ENCODE assay signal across 27 cellular contexts in the genomic region with DNA sequence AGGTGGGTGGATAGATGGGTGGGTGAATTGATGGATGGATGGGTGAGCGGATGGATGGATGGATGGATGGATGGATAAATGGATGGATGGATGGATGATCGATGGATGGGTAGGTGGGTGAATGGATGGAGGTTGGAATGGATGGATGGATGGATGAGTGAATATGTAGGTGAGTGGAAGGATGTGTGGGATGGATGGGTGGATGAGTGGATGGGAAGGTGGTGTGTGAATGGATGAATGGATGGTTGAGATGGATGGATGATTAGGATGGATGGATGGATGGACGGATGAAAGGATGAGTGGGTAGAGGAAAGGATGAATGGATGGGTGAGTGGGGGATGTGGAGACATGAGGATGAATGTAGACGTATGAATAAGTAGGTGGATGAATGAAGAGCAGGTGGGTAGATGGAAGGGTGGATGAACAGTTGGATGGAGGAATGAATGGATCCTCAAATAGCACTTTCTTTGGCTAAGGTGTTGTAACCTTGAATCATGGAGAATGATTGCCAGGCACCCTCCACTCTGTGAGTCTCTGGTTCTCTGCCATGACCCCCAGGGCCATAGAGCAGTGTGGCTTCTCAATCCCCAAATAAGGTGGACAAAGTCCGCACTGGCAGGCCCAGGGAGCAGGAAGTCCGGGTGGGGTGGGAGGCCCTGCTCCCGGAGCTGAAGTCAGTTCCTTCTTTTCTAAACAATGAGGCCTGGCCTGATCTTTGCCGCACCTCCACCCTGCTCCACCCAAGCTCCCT. TPM values are rescaled to one million over a fixed set of nuclear protein-coding genes. Genes with fewer than 3 reads are reported as not detected.
DNase-seq lines count a peak whose midpoint lies in the region; TF ChIP-seq lines count a peak whose summit lies in the region.
"Had no signal": no experiment of that assay in that cellular context is flagged by ENCODE, and none has a peak within 500 bp of the region (broad histone marks: within the 10 kb centered on the region; RNA-seq: fewer than 3 reads in every experiment).

No MANE protein-coding gene starts in this region.

- H3K36me3 ChIP-seq in left ventricle myocardium inferior = no peaks in the 10 kb centered on the region
- H3K36me3 ChIP-seq: neural progenitor cell, thyroid gland had no signal

- peak overlapping the region; percentile 90 for H3K27ac ChIP-seq in left ventricle myocardium inferior (replicated peaks)
- H3K27ac ChIP-seq: neural progenitor cell, thyroid gland had no signal

- DNase-seq in HT-29 (ENCODE audit: low spot score) (peak; percentile 74), UCSD-AML1 (lab: John Stamatoyannopoulos, UW; ENCODE audit: unreplicated experiment) (peak; percentile 65), left ventricle myocardium inferior (peak; percentile 39), neural crest cell (ENCODE audit: low read depth, low spot score) (no peak), T1000 (lab: John Stamatoyannopoulos, UW) (no peak), NCI-H748 (lab: John Stamatoyannopoulos, UW; ENCODE audit: unreplicated experiment) (no peak)
- no peak for DNase-seq in activated CD4-positive, alpha-beta T cell treated with anti-CD3 and anti-CD28 coated beads, Interleukin-2, amount 50 U/mL, for 4 hours
- no peak for DNase-seq in activated CD4-positive, alpha-beta T cell treated with anti-CD3 and anti-CD28 coated beads for 1 hour
- DNase-seq: activated CD4-positive, alpha-beta T cell treated with anti-CD3 and anti-CD28 coated beads for 4 hours; activated CD8-positive, alpha-beta memory T cell treated with anti-CD3 and anti-CD28 coated beads, Interleukin-2, amount 10 ng/mL, durations not matched to agents 7 days and 5 days; activated naive CD8-positive, alpha-beta T cell treated with anti-CD3 and anti-CD28 coated beads, Interleukin-2, amount 10 ng/mL, durations not matched to agents 7 days and 5 days; EL; endodermal cell; NCI-H1694; NCI-H526 treated with DMSO at 0.1 percent for 48 hours; stimulated activated CD4-positive, alpha-beta T cell treated with anti-CD3 and anti-CD28 coated beads, Interleukin-4, amount 100 ng/mL, for 24 hours; stimulated activated naive CD8-positive, alpha-beta T cell treated with anti-CD3 and anti-CD28 coated beads, Interleukin-15, Interleukin-2, amounts not matched to agents 100 U/mL and 50 U/mL, for 24 hours; T-helper 9 cell; thyroid gland had no signal

- no peak overlapping the region for H3K4me3 ChIP-seq in left ventricle myocardium inferior
- H3K4me3 ChIP-seq: neural progenitor cell, smooth muscle cell, thyroid gland had no signal

- peaks cover 3% of the 10 kb centered on the region for H3K9me3 Mint-ChIP-seq in neural crest cell
- H3K9me3 Mint-ChIP-seq: activated naive CD8-positive, alpha-beta T cell treated with anti-CD3 and anti-CD28 coated beads, Interleukin-2, amount 10 ng/mL, durations not matched to agents 7 days and 5 days; activated T-helper 2 cell treated with anti-CD3 and anti-CD28 coated beads, Interferon-gamma antibody, Interleukin-2, Interleukin-4, amounts not matched to agents 10 μg/mL and 5 μg/mL and 100 μg/mL, durations not matched to agents 14 hours and 24 hours and 36 hours; endodermal cell; neural progenitor cell had no signal

- H3K4me1 ChIP-seq in left ventricle myocardium inferior = peaks cover 51% of the 10 kb centered on the region

- no peaks in the 10 kb centered on the region for H3K27me3 ChIP-seq in left ventricle myocardium inferior (ENCODE audit: low read depth)
- H3K27me3 ChIP-seq: thyroid gland had no signal

- no peaks in the 10 kb centered on the region for H3K36me3 Mint-ChIP-seq in neural crest cell (ENCODE audit: low read depth)
- H3K36me3 Mint-ChIP-seq: activated CD8-positive, alpha-beta memory T cell treated with anti-CD3 and anti-CD28 coated beads, Interleukin-2, amount 10 ng/mL, durations not matched to agents 7 days and 5 days; activated naive CD8-positive, alpha-beta T cell treated with anti-CD3 and anti-CD28 coated beads, Interleukin-2, amount 10 ng/mL, durations not matched to agents 7 days and 5 days; CD14-positive monocyte; neural progenitor cell had no signal

- no peaks in the 10 kb centered on the region for H3K27me3 Mint-ChIP-seq in neural crest cell (ENCODE audit: low read depth)

- intact Hi-C loops in left ventricle myocardium inferior (cut with micrococcal nuclease) = no loop called here

- peaks cover 2% of the 10 kb centered on the region for H3K4me1 Mint-ChIP-seq in neural crest cell

- TF ChIP-seq CTCF in left ventricle myocardium inferior (IDR thresholded peaks at IDR 0.05; ENCODE audit: borderline replicate concordance) = no peak
- no peak for TF ChIP-seq CTCF in neural crest cell (conservative IDR thresholded peaks at IDR 0.05)

- H3K4me3 Mint-ChIP-seq in neural crest cell = no peak overlapping the region
- H3K4me3 Mint-ChIP-seq: activated CD8-positive, alpha-beta memory T cell treated with anti-CD3 and anti-CD28 coated beads, Interleukin-2, amount 10 ng/mL, durations not matched to agents 7 days and 5 days; activated naive CD8-positive, alpha-beta T cell treated with anti-CD3 and anti-CD28 coated beads, Interleukin-2, amount 10 ng/mL, durations not matched to agents 7 days and 5 days; CD14-positive monocyte; endodermal cell had no signal

- peak overlapping the region; percentile 35 for H3K27ac Mint-ChIP-seq in neural crest cell (ENCODE audit: unreplicated experiment)
- H3K27ac Mint-ChIP-seq: activated CD8-positive, alpha-beta memory T cell treated with anti-CD3 and anti-CD28 coated beads, Interleukin-2, amount 10 ng/mL, durations not matched to agents 7 days and 5 days; activated naive CD8-positive, alpha-beta T cell treated with anti-CD3 and anti-CD28 coated beads, Interleukin-2, amount 10 ng/mL, durations not matched to agents 7 days and 5 days; activated T-helper 2 cell treated with anti-CD3 and anti-CD28 coated beads, Interferon-gamma antibody, Interleukin-2, Interleukin-4, amounts not matched to agents 10 μg/mL and 5 μg/mL and 100 μg/mL, durations not matched to agents 14 hours and 24 hours and 36 hours; CD14-positive monocyte; endodermal cell; progenitor cell of endocrine pancreas had no signal

- no peaks in the 10 kb centered on the region for H3K9me3 ChIP-seq in left ventricle myocardium inferior (replicated peaks)
- H3K9me3 ChIP-seq: thyroid gland had no signal

RNA-seq across cellular contexts. Expression of a gene that starts 36.9 kb away (rescaled TPM):
- 9.9 and 11.4 TPM in 2 replicates for total RNA-seq in HT-29 (2014; rRNA removed; shearing (Covaris generic))
- total RNA-seq in left ventricle myocardium inferior (75.0 TPM), neural crest cell (19.0 and 20.1 TPM in 2 replicates)
- total RNA-seq: activated naive CD8-positive, alpha-beta T cell treated with anti-CD3 and anti-CD28 coated beads, Interleukin-2, amount 10 ng/mL, durations not matched to agents 7 days and 5 days had no signal

RNA-seq across cellular contexts. Expression of a gene that starts 58.7 kb away (rescaled TPM):
- not detected in 2 replicates for total RNA-seq in HT-29 (2014; rRNA removed; shearing (Covaris generic))
- total RNA-seq in left ventricle myocardium inferior = not detected
- total RNA-seq in neural crest cell = not detected in 2 replicates
- total RNA-seq: activated CD8-positive, alpha-beta memory T cell treated with anti-CD3 and anti-CD28 coated beads, Interleukin-2, amount 10 ng/mL, durations not matched to agents 7 days and 5 days; activated naive CD8-positive, alpha-beta T cell treated with anti-CD3 and anti-CD28 coated beads, Interleukin-2, amount 10 ng/mL, durations not matched to agents 7 days and 5 days; activated T-helper 2 cell treated with anti-CD3 and anti-CD28 coated beads, Interferon-gamma antibody, Interleukin-2, Interleukin-4, amounts not matched to agents 10 μg/mL and 5 μg/mL and 100 μg/mL, durations not matched to agents 14 hours and 24 hours and 36 hours; endodermal cell; fibroblast of lung; glomerular endothelial cell; H7; smooth muscle cell; thyroid gland had no signal

Comparison
In these comparisons a context has a peak if more than half of its experiments do, and no peak if none do; other contexts are left out.
1. DNase-seq: peak in HT-29 (single experiment), UCSD-AML1 (single experiment) and left ventricle myocardium inferior (single experiment); none in neural crest cell (single experiment), T1000 (single experiment), activated CD4-positive, alpha-beta T cell treated with anti-CD3 and anti-CD28 coated beads, Interleukin-2, amount 50 U/mL, for 4 hours (0 of 2), NCI-H748 (single experiment) and activated CD4-positive, alpha-beta T cell treated with anti-CD3 and anti-CD28 coated beads for 1 hour (single experiment).